Comparison of ENCODE assay signal across 8 cellular contexts in the genomic region with DNA sequence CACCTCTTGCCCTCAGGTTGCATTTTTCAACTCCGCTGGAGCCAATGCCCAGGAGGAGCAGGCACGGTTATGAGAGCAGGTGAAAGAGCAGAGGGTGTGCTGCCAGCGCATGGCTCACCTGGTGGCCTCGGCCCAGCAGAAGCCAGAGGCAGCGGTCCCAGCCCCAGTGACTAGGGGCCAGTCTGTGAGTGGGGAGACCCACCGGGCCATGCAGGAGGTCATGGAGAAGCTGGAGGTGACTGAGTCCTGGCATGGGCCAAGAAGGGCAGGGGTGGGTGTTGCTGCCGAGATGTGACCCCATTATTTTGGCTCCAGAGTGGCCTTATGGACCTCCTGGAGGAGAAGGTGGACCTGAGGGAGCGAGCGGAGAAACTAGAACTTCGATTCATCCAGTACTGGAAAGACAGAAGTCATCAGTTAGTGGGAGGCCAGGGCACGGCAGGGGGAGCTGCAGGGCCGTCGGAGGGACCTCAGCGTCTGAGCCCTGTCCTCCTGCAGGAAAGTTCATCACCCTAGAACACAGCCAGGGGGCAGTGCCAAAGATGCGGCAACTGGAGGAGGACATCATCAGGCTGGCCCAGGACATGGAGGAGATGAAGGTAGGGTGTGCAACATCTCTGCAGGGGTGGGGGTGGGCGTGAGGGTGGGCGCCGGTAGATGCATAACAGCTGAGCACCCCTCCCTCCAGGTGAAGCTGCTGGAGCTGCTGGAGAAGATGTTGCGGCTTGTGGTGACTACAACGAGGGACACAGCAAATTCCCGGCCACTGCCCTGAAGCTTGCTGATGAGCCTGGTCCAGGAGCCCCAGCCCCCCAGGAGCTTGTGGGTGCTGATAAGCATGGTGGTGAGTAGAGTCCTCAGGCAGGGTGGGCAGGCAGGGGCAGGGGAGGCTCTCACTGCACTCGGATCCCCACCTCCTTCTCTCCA. TPM values are rescaled to one million over a fixed set of nuclear protein-coding genes. Genes with fewer than 3 reads are reported as not detected.
DNase-seq lines count a peak whose midpoint lies in the region; ATAC-seq, FAIRE-seq and TF ChIP-seq lines count a peak whose summit lies in the region.
"Not testable (repeated sequence)": the region's sequence is repeated elsewhere in the genome, so short reads cannot be mapped to it uniquely, and the experiment has no call there.

No MANE protein-coding gene starts in this region.

- H3K9ac ChIP-seq in K562 (ENCODE audit: insufficient read depth in 1 of 2, low read depth in 2 of 2, low read length in 2 of 2), result not testable (repeated sequence)

- H3K36me3 ChIP-seq in K562 (ENCODE audit: control insufficient read depth, insufficient read depth, low read length), result not testable (repeated sequence)

- intact Hi-C loops in K562 (cut with micrococcal nuclease), result loop anchor here (1.0 to 5.0 kb wide), 2 partner anchors 118 to 340 kb away; no protein-coding TSS in a partner anchor

- FAIRE-seq in K562 (lab: Jason Lieb, UNC), result peak; percentile 67

- not testable (repeated sequence) for H3K27ac ChIP-seq in K562 (ENCODE audit: extremely low read depth, low read depth, low read length)

- not testable (repeated sequence) for H2AFZ ChIP-seq in K562 (ENCODE audit: low read depth, low read length)

- WGBS in K562 (ENCODE audit: insufficient coverage, low coverage, missing lambda C conversion rate), result 3% methylated on average over 19 of the region's 22 CpGs

- TF ChIP-seq RAD21 in K562 (CRISPR knock-in tag; conservative IDR thresholded peaks at IDR 0.05 in 1 of 2, IDR thresholded peaks at IDR 0.05 in 1 of 2), result peak; percentile 44 to 77

- not testable (repeated sequence) for H3K27me3 ChIP-seq in K562 (ENCODE audit: control insufficient read depth in 2 of 2, insufficient read depth in 2 of 2, low read length in 2 of 2)

- TF ChIP-seq EP300 in K562 (IDR thresholded peaks at IDR 0.05; ENCODE audit: low read length), result not testable (repeated sequence)

- in situ Hi-C loops in SK-MEL-5 (cut with HindIII; ENCODE audit: low pct_unique_long_range_greater_than_20kb, low sequenced_read_pairs); K562 (cut with MboI): not testable (repeated sequence)

- not testable (repeated sequence) for H3K79me2 ChIP-seq in K562 (ENCODE audit: control insufficient read depth, insufficient read depth, low read length)

- not testable (repeated sequence) for H3K9me1 ChIP-seq in K562 (ENCODE audit: control insufficient read depth, insufficient read depth, low read length)

- peak; percentile 55 for TF ChIP-seq CTCF in LNCaP clone FGC (IDR thresholded peaks at IDR 0.05; ENCODE audit: control insufficient read depth, extremely low read depth, insufficient read depth)
- peak; percentile 58 to 93 (median 83) for TF ChIP-seq CTCF in K562 (IDR thresholded peaks at IDR 0.05 in 2 of 3, conservative IDR thresholded peaks at IDR 0.05 in 1 of 3; ENCODE audit: insufficient read depth in 2 of 3, low read depth in 1 of 3, low read length in 3 of 3)

- not testable (repeated sequence) for H3K4me1 ChIP-seq in K562 (replicated peaks in 1 of 2; ENCODE audit: control insufficient read depth in 2 of 2, insufficient read depth in 2 of 2, low read length in 2 of 2)

- DNase-seq in 8988T (peak; percentile 13), Daoy (ENCODE audit: low read depth) (peak; percentile 16), HEK293T (ENCODE audit: extremely low spot score) (peak; percentile 9), LNCaP clone FGC (ENCODE audit: low read depth) (peak; percentile 4), NCI-H82 (lab: John Stamatoyannopoulos, UW) (peak; percentile 34), SK-MEL-5 (ENCODE audit: low read depth, low spot score) (peak; percentile 65), K562 (ENCODE audit: extremely low read depth in 1 of 4, low spot score in 3 of 4) (peak in 2 of 4 experiments; percentile 20 to 45), iPS-NIHi7 (ENCODE audit: extremely low spot score) (peak; percentile 49)

- CTCF ChIA-PET in HEK293T (lab: Yijun Ruan, JAX) (interaction anchor here (0.7 kb wide), 1 partner anchor 519 kb away, joined by 4 read pairs; no protein-coding TSS in a partner anchor), K562 (lab: Yijun Ruan, JAX; ENCODE audit: low intra/inter-chr PET ratio) (interaction anchor here (1.3 kb wide), 1 partner anchor 118 kb away, joined by 4 read pairs; no protein-coding TSS in a partner anchor)

- not testable (repeated sequence) for H3K4me3 ChIP-seq in LNCaP clone FGC (ENCODE audit: low read depth, low read length); K562

- peak; percentile 89 for ATAC-seq in K562

- not testable (repeated sequence) for BruUV-seq in K562 (replicated peaks; lab: Mats Ljungman, UMichigan)

- POLR2A ChIA-PET in HEK293T (lab: Yijun Ruan, JAX), result not testable (repeated sequence)
- POLR2A ChIA-PET in K562 (lab: Yijun Ruan, JAX), result interaction anchor here (0.5 to 0.9 kb wide), 3 partner anchors 23 to 299 kb away, joined by 3 read pairs; no protein-coding TSS in a partner anchor

- not testable (repeated sequence) for H3K9me3 ChIP-seq in K562 (replicated peaks; ENCODE audit: control insufficient read depth, insufficient read depth, low read depth, low read length)

- not testable (repeated sequence) for H3K4me2 ChIP-seq in K562 (ENCODE audit: insufficient read depth, low read length)

- not testable (repeated sequence) for TF ChIP-seq POLR2A in K562 (conservative IDR thresholded peaks at IDR 0.05)

- H4K20me1 ChIP-seq in K562 (replicated peaks; ENCODE audit: control insufficient read depth, insufficient read depth, low read length), result not testable (repeated sequence)

TF ChIP-seq in K562, 482 proteins besides CTCF, POLR2A, EP300 and RAD21:
- TF ChIP-seq SMC3 (conservative IDR thresholded peaks at IDR 0.05; ENCODE audit: insufficient read depth, low read depth, low read length) (0 out of 2 replicates have a peak, but pooled peaks have one; percentile 15), RCOR1 (IDR thresholded peaks at IDR 0.05; ENCODE audit: borderline replicate concordance in 1 of 2, low read depth in 2 of 2, low read length in 2 of 2) (peak in 1 of 2 experiments; percentile 17; a peak in 1 of 4 replicates)
- TF ChIP-seq, protein P1, sequence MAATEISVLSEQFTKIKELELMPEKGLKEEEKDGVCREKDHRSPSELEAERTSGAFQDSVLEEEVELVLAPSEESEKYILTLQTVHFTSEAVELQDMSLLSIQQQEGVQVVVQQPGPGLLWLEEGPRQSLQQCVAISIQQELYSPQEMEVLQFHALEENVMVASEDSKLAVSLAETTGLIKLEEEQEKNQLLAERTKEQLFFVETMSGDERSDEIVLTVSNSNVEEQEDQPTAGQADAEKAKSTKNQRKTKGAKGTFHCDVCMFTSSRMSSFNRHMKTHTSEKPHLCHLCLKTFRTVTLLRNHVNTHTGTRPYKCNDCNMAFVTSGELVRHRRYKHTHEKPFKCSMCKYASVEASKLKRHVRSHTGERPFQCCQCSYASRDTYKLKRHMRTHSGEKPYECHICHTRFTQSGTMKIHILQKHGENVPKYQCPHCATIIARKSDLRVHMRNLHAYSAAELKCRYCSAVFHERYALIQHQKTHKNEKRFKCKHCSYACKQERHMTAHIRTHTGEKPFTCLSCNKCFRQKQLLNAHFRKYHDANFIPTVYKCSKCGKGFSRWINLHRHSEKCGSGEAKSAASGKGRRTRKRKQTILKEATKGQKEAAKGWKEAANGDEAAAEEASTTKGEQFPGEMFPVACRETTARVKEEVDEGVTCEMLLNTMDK (IDR thresholded peaks at IDR 0.05; ENCODE audit: borderline replicate concordance, insufficient read depth, low read depth, low read length, poor library complexity, severe bottlenecking), result peak; percentile 67

RNA-seq across cellular contexts. Expression of a gene that starts 58.9 kb away (rescaled TPM):
- 2.5 and 3.6 TPM in 2 replicates for total RNA-seq in Daoy (2014; rRNA removed; shearing (Covaris generic))
- total RNA-seq in SK-MEL-5 (2014; rRNA removed; shearing (Covaris generic)), result 5.7 and 7.6 TPM in 2 replicates
- polyA plus RNA-seq in SK-MEL-5 (2015; cell fraction: cytosol; rRNA removed), result 4.1 and 6.3 TPM in 2 replicates
- polyA plus RNA-seq in SK-MEL-5 (2015; cell fraction: nucleus; rRNA removed), result 31.7 and 38.8 TPM in 2 replicates
- 5.3 and 7.1 TPM in 2 replicates for total RNA-seq in K562 (2011; cell fraction: chromatin; rRNA removed; ENCODE audit: low replicate concordance)
- total RNA-seq in K562 (2011; cell fraction: nucleolus; rRNA removed), result 4.5 and 6.3 TPM in 2 replicates
- 5.5 and 6.3 TPM in 2 replicates for total RNA-seq in K562 (2011; cell fraction: nucleoplasm; rRNA removed)
- total RNA-seq in K562 (2014; rRNA removed) (2.2 and 3.2 TPM in 2 replicates), K562 (2014; rRNA removed; fragmentation: Illumina TruSeq; extraction: Trizol) (1.6 and 2.0 TPM in 2 replicates), K562 (2015; rRNA removed; fragmentation: Illumina TruSeq; extraction: Trizol) (1.6 and 1.7 TPM in 2 replicates), K562 (2021) (2.1 and 2.3 TPM in 2 replicates)
- polyA plus RNA-seq in K562 (2011; rRNA removed) (2.2 and 2.3 TPM in 2 replicates), K562 (2014; fragmentation: Illumina TruSeq; extraction: Trizol) (2.0 and 2.3 TPM in 2 replicates), K562 (2014; fragmentation: Nextera tagmentation; extraction: Ambion mirVana) (under 1 TPM; 0.46 to 0.70 TPM), K562 (2014; rRNA removed) (3.1 and 4.2 TPM in 2 replicates)
- 2.3 and 2.5 TPM in 2 replicates for polyA plus RNA-seq in K562 (2011; cell fraction: cytosol; rRNA removed)
- polyA plus RNA-seq in K562 (2011; cell fraction: nucleus; rRNA removed), result 7.7 and 9.7 TPM in 2 replicates
- 2.5 and 3.7 TPM in 2 replicates for polyA plus RNA-seq in K562 (2012)
- 1.2 and 1.8 TPM in 2 replicates for polyA minus RNA-seq in K562 (2011; rRNA and poly(A)+ RNA removed)
- 0.64 and 1.9 TPM in 2 replicates for polyA minus RNA-seq in K562 (2011; cell fraction: cytosol; rRNA and poly(A)+ RNA removed)
- 3.1 and 4.2 TPM in 2 replicates for polyA minus RNA-seq in K562 (2011; cell fraction: nucleus; rRNA and poly(A)+ RNA removed)
